Comparison of ENCODE assay signal across 8 cellular contexts in genomic region chr12:108858399-108859074, GRCh38. TPM values are rescaled to one million over a fixed set of nuclear protein-coding genes. Genes with fewer than 3 reads are reported as not detected.
DNase-seq lines count a peak whose midpoint lies in the region; ATAC-seq, FAIRE-seq and TF ChIP-seq lines count a peak whose summit lies in the region.

No MANE protein-coding gene starts in this region.

- H3K4me1 Mint-ChIP-seq in activated T-cell treated with anti-CD3 and anti-CD28 coated beads, Interleukin-2, amount 50 U/mL, for 4 hours (ENCODE audit: low read depth) = peaks cover 42% of the 10 kb centered on the region

- H3K9me3 ChIP-seq in ascending aorta (no peaks in the 10 kb centered on the region), lower lobe of right lung (no peaks in the 10 kb centered on the region), tibial nerve (peaks cover 0 to 6% (median 0%) of the 10 kb centered on the region in 4 donors)

- ATAC-seq in activated T-cell treated with anti-CD3 and anti-CD28 coated beads, Interleukin-2, amount 50 U/mL, for 4 hours = no peak
- ATAC-seq in lower lobe of right lung = no peak

- TF ChIP-seq POLR2A in tibial nerve (IDR thresholded peaks at IDR 0.05) = no peak
- no peak for TF ChIP-seq POLR2A in H54 (IDR thresholded peaks at IDR 0.05; ENCODE audit: low read depth, low read length)

- no peaks in the 10 kb centered on the region for H3K9me3 Mint-ChIP-seq in activated T-cell treated with anti-CD3 and anti-CD28 coated beads, Interleukin-2, amount 50 U/mL, for 4 hours

- H3K36me3 Mint-ChIP-seq in activated T-cell treated with anti-CD3 and anti-CD28 coated beads, Interleukin-2, amount 50 U/mL, for 4 hours (ENCODE audit: insufficient read depth) = peaks cover 2% of the 10 kb centered on the region

- WGBS in tibial nerve, 2 donors = 1 to 4% methylated on average over 16 of the region's 16 CpGs

- H3K4me3 Mint-ChIP-seq in activated T-cell treated with anti-CD3 and anti-CD28 coated beads, Interleukin-2, amount 50 U/mL, for 4 hours = peak overlapping the region; percentile 88

- no peaks in the 10 kb centered on the region for H3K27me3 Mint-ChIP-seq in activated T-cell treated with anti-CD3 and anti-CD28 coated beads, Interleukin-2, amount 50 U/mL, for 4 hours (ENCODE audit: low read depth)

- no peak for DNase-seq in activated T-cell treated with anti-CD3 and anti-CD28 coated beads, Interleukin-2, amount 50 U/mL, for 4 hours
- DNase-seq in activated T-cell treated with anti-CD3 and anti-CD28 coated beads, Interleukin-2, amount 50 U/mL, for 1 hour = no peak
- DNase-seq in ascending aorta (ENCODE audit: low spot score in 2 of 2) (no peak), lower lobe of right lung (no peak), tibial nerve (ENCODE audit: low spot score in 2 of 2) (peak in 1 of 2 donors; percentile 21), HuH-7.5 (ENCODE audit: low spot score) (no peak), H54 (ENCODE audit: insufficient read length, low spot score) (no peak), NOMO-1 treated with dmso at 0.1 percent for 144 hours (lab: John Stamatoyannopoulos, UW; ENCODE audit: unreplicated experiment) (no peak)

- H3K4me1 ChIP-seq in ascending aorta = peaks cover 17 to 31% of the 10 kb centered on the region in 2 donors
- peaks cover 66% of the 10 kb centered on the region for H3K4me1 ChIP-seq in lower lobe of right lung
- peaks cover 0 to 48% (median 29%) of the 10 kb centered on the region in 4 donors for H3K4me1 ChIP-seq in tibial nerve

- H3K27ac ChIP-seq in ascending aorta = peak overlapping the region; percentile 87 to 91
- peak overlapping the region; percentile 91 for H3K27ac ChIP-seq in lower lobe of right lung
- H3K27ac ChIP-seq in tibial nerve = peak overlapping the region; percentile 73 to 95 (median 90)

- intact Hi-C loops in ascending aorta (cut with DNase I) (loop anchor here (1.0 to 10.0 kb wide), 6 partner anchors 93 to 1766 kb away; partner anchors contain the start of genes ALKBH2, CRY1 and FICD), lower lobe of right lung (cut with DNase I) (no loop called here)

- H3K36me3 ChIP-seq in ascending aorta (no peaks in the 10 kb centered on the region), lower lobe of right lung (no peaks in the 10 kb centered on the region), tibial nerve (no peaks in the 10 kb centered on the region)

- H3K27me3 ChIP-seq in ascending aorta (no peaks in the 10 kb centered on the region), lower lobe of right lung (ENCODE audit: low read depth) (no peaks in the 10 kb centered on the region), tibial nerve (no peaks in the 10 kb centered on the region)

- H3K4me3 ChIP-seq in ascending aorta = peak overlapping the region; percentile 74
- peak overlapping the region; percentile 62 for H3K4me3 ChIP-seq in lower lobe of right lung
- H3K4me3 ChIP-seq in tibial nerve = peak overlapping the region; percentile 54 to 83 (median 74)

- no peak for FAIRE-seq in H54 (lab: Jason Lieb, UNC)

- TF ChIP-seq EP300 in tibial nerve (IDR thresholded peaks at IDR 0.05) = no peak

- no peak for TF ChIP-seq CTCF in ascending aorta (IDR thresholded peaks at IDR 0.05)
- no peak for TF ChIP-seq CTCF in lower lobe of right lung (IDR thresholded peaks at IDR 0.05)
- TF ChIP-seq CTCF in tibial nerve (IDR thresholded peaks at IDR 0.05) = no peak

RNA-seq across cellular contexts. Expression of gene SSH1, which starts 1.2 kb away (rescaled TPM):
- total RNA-seq in activated T-cell treated with anti-CD3 and anti-CD28 coated beads, Interleukin-2, amount 50 U/mL, for 4 hours = 10 to 100 TPM; 17.0 to 20.7 (median 18.2) TPM
- total RNA-seq in ascending aorta = 16.1 TPM
- total RNA-seq in lower lobe of right lung = 45.6 TPM
- 10 to 100 TPM; 23.6 to 66.9 (median 28.0) TPM for total RNA-seq in tibial nerve

RNA-seq across cellular contexts. Expression of gene DAO, which starts 21.4 kb away (rescaled TPM):
- not detected for total RNA-seq in activated T-cell treated with anti-CD3 and anti-CD28 coated beads, Interleukin-2, amount 50 U/mL, for 4 hours
- total RNA-seq in ascending aorta = not detected
- total RNA-seq in lower lobe of right lung = not detected
- not detected for total RNA-seq in tibial nerve
